ENCODE assay signal across 8 cellular contexts in the genomic region with DNA sequence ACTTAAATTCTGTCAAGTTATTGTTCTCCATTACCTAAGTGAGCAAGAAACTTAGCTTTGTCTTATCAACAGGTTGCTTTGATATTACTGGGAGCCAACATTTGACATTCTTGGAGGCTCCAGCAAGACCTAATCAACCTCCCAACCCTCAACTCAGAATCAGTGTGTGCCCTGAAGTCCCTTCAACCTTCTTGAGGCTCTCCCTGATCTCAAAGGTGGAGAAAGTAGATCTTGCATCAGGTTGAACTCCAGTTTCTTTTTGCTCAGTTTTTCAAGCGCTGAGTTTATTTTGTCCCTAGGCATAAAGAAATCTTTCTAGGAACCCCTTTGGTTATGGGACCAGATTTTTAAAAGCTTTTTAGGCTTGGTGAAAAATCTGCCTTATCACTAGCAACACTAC. TPM values are rescaled to one million over a fixed set of nuclear protein-coding genes. Genes with fewer than 3 reads are reported as not detected.
DNase-seq lines count a peak whose midpoint lies in the region; ATAC-seq, FAIRE-seq and TF ChIP-seq lines count a peak whose summit lies in the region.

No MANE protein-coding gene starts in this region.

- no peak for FAIRE-seq in H54 (lab: Jason Lieb, UNC)

- peak overlapping the region; percentile 87 for H3K27ac ChIP-seq in CD4-positive, alpha-beta memory T cell (ENCODE audit: low read depth, low read length)
- H3K27ac ChIP-seq in neutrophil = peak overlapping the region; percentile 93

- POLR2A ChIA-PET in CD4-positive, alpha-beta memory T cell (lab: Charles Lee; ENCODE audit: partially characterized antibody) = interaction anchor here (0.8 to 3.0 kb wide), 10 partner anchors 8 to 1402 kb away, joined by 3 to 12 read pairs (median 6); a partner anchor contains a TSS

- H3K4me3 Mint-ChIP-seq in CD4-positive, alpha-beta memory T cell = peak overlapping the region; percentile 94 to 98 (median 97)
- peak overlapping the region; percentile 96 for H3K4me3 Mint-ChIP-seq in dendritic cell treated with granulocyte-macrophage colony-stimulating factor and Interleukin-4, amounts not matched to agents 40 ng/mL and 50 ng/mL, for 4 days

- intact Hi-C loops in CD4-positive, alpha-beta memory T cell (cut with micrococcal nuclease) = loop anchor here (2.0 to 5.0 kb wide), 7 partner anchors 408 to 1817 kb away; a partner anchor contains a TSS
- intact Hi-C loops in dendritic cell treated with granulocyte-macrophage colony-stimulating factor and Interleukin-4, amounts not matched to agents 40 ng/mL and 50 ng/mL, for 4 days (cut with micrococcal nuclease) = loop anchor here (2.0 kb wide), 1 partner anchor 565 kb away; a partner anchor contains a TSS

- DNase-seq in CD4-positive, alpha-beta memory T cell = no peak
- DNase-seq in NB4 (ENCODE audit: low read depth) (peak; percentile 30), H54 (ENCODE audit: insufficient read length, low spot score) (no peak), foreskin melanocyte (no peak)

- no peak for TF ChIP-seq POLR2A in NB4 (IDR thresholded peaks at IDR 0.05; ENCODE audit: extremely low read depth, insufficient read length)
- no peak for TF ChIP-seq POLR2A in H54 (IDR thresholded peaks at IDR 0.05; ENCODE audit: low read depth, low read length)

- no peaks in the 10 kb centered on the region for H3K27me3 Mint-ChIP-seq in CD4-positive, alpha-beta memory T cell
- H3K27me3 Mint-ChIP-seq in dendritic cell treated with granulocyte-macrophage colony-stimulating factor and Interleukin-4, amounts not matched to agents 40 ng/mL and 50 ng/mL, for 4 days = no peaks in the 10 kb centered on the region

- peaks cover 46% of the 10 kb centered on the region for H3K4me1 ChIP-seq in CD4-positive, alpha-beta memory T cell (ENCODE audit: insufficient read depth, low read length)
- H3K4me1 ChIP-seq in neutrophil (ENCODE audit: control insufficient read depth in 1 of 2, insufficient read depth in 1 of 2, low read depth in 1 of 2, low read length in 1 of 2) = peaks cover 46 to 48% of the 10 kb centered on the region in 2 experiments

- H3K4me3 ChIP-seq in CD4-positive, alpha-beta memory T cell (ENCODE audit: low read length in 2 of 2) = peak overlapping the region; percentile 50 to 56
- H3K4me3 ChIP-seq in NB4 (ENCODE audit: low read depth, low read length) = peak overlapping the region; percentile 87
- peak overlapping the region; percentile 64 to 76 for H3K4me3 ChIP-seq in neutrophil (ENCODE audit: low read depth in 1 of 2, low read length in 1 of 2)

- H3K9me3 Mint-ChIP-seq in CD4-positive, alpha-beta memory T cell = no peaks in the 10 kb centered on the region
- H3K9me3 Mint-ChIP-seq in dendritic cell treated with granulocyte-macrophage colony-stimulating factor and Interleukin-4, amounts not matched to agents 40 ng/mL and 50 ng/mL, for 4 days = no peaks in the 10 kb centered on the region

- no peak for ATAC-seq in HG03354 (IDR thresholded peaks at IDR 0.05; ENCODE audit: poor library complexity, severe bottlenecking, unreplicated experiment)
- ATAC-seq in HG03342 (IDR thresholded peaks at IDR 0.05; ENCODE audit: unreplicated experiment) = no peak

- H3K27me3 ChIP-seq in CD4-positive, alpha-beta memory T cell (ENCODE audit: insufficient read depth, low read length) = no peaks in the 10 kb centered on the region
- no peaks in the 10 kb centered on the region for H3K27me3 ChIP-seq in neutrophil

- H3K4me1 Mint-ChIP-seq in CD4-positive, alpha-beta memory T cell = peaks cover 39 to 70% (median 43%) of the 10 kb centered on the region in 4 donors
- peaks cover 57% of the 10 kb centered on the region for H3K4me1 Mint-ChIP-seq in dendritic cell treated with granulocyte-macrophage colony-stimulating factor and Interleukin-4, amounts not matched to agents 40 ng/mL and 50 ng/mL, for 4 days (ENCODE audit: low read depth)

- H3K36me3 Mint-ChIP-seq in CD4-positive, alpha-beta memory T cell = peaks cover 9 to 39% of the 10 kb centered on the region in 2 donors
- H3K36me3 Mint-ChIP-seq in dendritic cell treated with granulocyte-macrophage colony-stimulating factor and Interleukin-4, amounts not matched to agents 40 ng/mL and 50 ng/mL, for 4 days (ENCODE audit: low read depth) = peaks cover 35% of the 10 kb centered on the region

- TF ChIP-seq CTCF in NB4 (IDR thresholded peaks at IDR 0.05; ENCODE audit: low read depth, low read length) (no peak), neutrophil (IDR thresholded peaks at IDR 0.05) (no peak)

- H3K36me3 ChIP-seq in CD4-positive, alpha-beta memory T cell (ENCODE audit: insufficient read depth, low read length) = no peaks in the 10 kb centered on the region
- peaks cover 8% of the 10 kb centered on the region for H3K36me3 ChIP-seq in neutrophil

- no peaks in the 10 kb centered on the region for H3K9me3 ChIP-seq in CD4-positive, alpha-beta memory T cell (ENCODE audit: control insufficient read depth in 1 of 2, low read length in 2 of 2)
- H3K9me3 ChIP-seq in neutrophil = no peaks in the 10 kb centered on the region

- H3K27ac Mint-ChIP-seq in CD4-positive, alpha-beta memory T cell = peak overlapping the region; percentile 96 to 99 (median 98)
- H3K27ac Mint-ChIP-seq in dendritic cell treated with granulocyte-macrophage colony-stimulating factor and Interleukin-4, amounts not matched to agents 40 ng/mL and 50 ng/mL, for 4 days = peak overlapping the region; percentile 91

- CTCF ChIA-PET in CD4-positive, alpha-beta memory T cell (lab: Charles Lee; ENCODE audit: partially characterized antibody) = interaction anchor here (1.1 to 3.1 kb wide), 5 partner anchors 8 to 525 kb away, joined by 3 to 25 read pairs (median 6); a partner anchor contains a TSS

RNA-seq across cellular contexts. Expression of a gene that starts 1.4 kb away (rescaled TPM):
- 100 to 1,000 TPM; 128 to 130 TPM for total RNA-seq in CD4-positive, alpha-beta memory T cell
- polyA plus RNA-seq in CD4-positive, alpha-beta memory T cell = 10 to 100 TPM; 22.8 to 27.4 TPM

RNA-seq across cellular contexts. Expression of a gene that starts 27.8 kb away (rescaled TPM):
- 1 to 10 TPM; 2.9 to 3.4 TPM for total RNA-seq in CD4-positive, alpha-beta memory T cell
- under 1 TPM; 0.09 to 0.76 TPM for polyA plus RNA-seq in CD4-positive, alpha-beta memory T cell

RNA-seq across cellular contexts. Expression of a gene that starts 37.1 kb away (rescaled TPM):
- under 1 TPM; 0.23 to 0.53 TPM for total RNA-seq in CD4-positive, alpha-beta memory T cell
- under 1 TPM; 0.33 to 0.44 TPM for polyA plus RNA-seq in CD4-positive, alpha-beta memory T cell

RNA-seq across cellular contexts. Expression of a gene that starts 58.0 kb away (rescaled TPM):
- total RNA-seq in CD4-positive, alpha-beta memory T cell = not detected
- not detected for polyA plus RNA-seq in CD4-positive, alpha-beta memory T cell
